In genomic region chr11:3643102-3643546, GRCh38 we compare ENCODE assay signal across 11 cellular contexts. TPM values are rescaled to one million over a fixed set of nuclear protein-coding genes. Genes with fewer than 3 reads are reported as not detected.
DNase-seq lines count a peak whose midpoint lies in the region; TF ChIP-seq lines count a peak whose summit lies in the region.
"Not testable (repeated sequence)": the region's sequence is repeated elsewhere in the genome, so short reads cannot be mapped to it uniquely, and the experiment has no call there.
"Had no signal": no experiment of that assay in that cellular context is flagged by ENCODE, and none has a peak within 500 bp of the region (broad histone marks: within the 10 kb centered on the region; RNA-seq: fewer than 3 reads in every experiment).

No MANE protein-coding gene starts in this region.

- H2BK12ac ChIP-seq in trophoblast cell (ENCODE audit: low read length): not testable (repeated sequence)

- H3K4me3 ChIP-seq in endodermal cell (ENCODE audit: low read length) (peak overlapping the region; percentile 81), iPS DF 6.9 (ENCODE audit: low read length) (peak overlapping the region; percentile 37; the same call in 1 of the 2 replicates), thyroid gland (replicated peaks in 1 of 3) (peak overlapping the region in 1 of 3 donors; percentile 62)
- H3K4me3 ChIP-seq in trophoblast cell (ENCODE audit: low read depth, low read length): not testable (repeated sequence)

- H3K27me3 ChIP-seq in endodermal cell (ENCODE audit: control insufficient read depth, insufficient read depth, low read length, poor library complexity, severe bottlenecking); iPS DF 6.9 (ENCODE audit: control insufficient read depth, insufficient read depth, low read length); trophoblast cell (ENCODE audit: insufficient read depth, low read length); thyroid gland: not testable (repeated sequence)

- peak overlapping the region; percentile 86 for H3K4me2 ChIP-seq in trophoblast cell (ENCODE audit: low read length)

- not testable (repeated sequence) for H3K9ac ChIP-seq in endodermal cell (ENCODE audit: extremely low read depth, low read length, poor library complexity, severe bottlenecking); trophoblast cell (ENCODE audit: low read length)

- not testable (repeated sequence) for H2BK120ac ChIP-seq in trophoblast cell (ENCODE audit: insufficient read depth, low read length, poor library complexity)

- H2AFZ ChIP-seq in trophoblast cell (ENCODE audit: insufficient read depth, low read length, poor library complexity): peak overlapping the region; percentile 80

- TF ChIP-seq CTCF in Calu3 (IDR thresholded peaks at IDR 0.05; ENCODE audit: unreplicated experiment); endodermal cell (conservative IDR thresholded peaks at IDR 0.05); mesothelial cell of epicardium (IDR thresholded peaks at IDR 0.05; ENCODE audit: unreplicated experiment); thyroid gland (IDR thresholded peaks at IDR 0.05): not testable (repeated sequence)

- H4K91ac ChIP-seq in trophoblast cell (ENCODE audit: low read depth, low read length): not testable (repeated sequence)

- CTCF ChIA-PET in Calu3 (lab: Charles Lee): interaction anchor here (1.1 kb wide), 1 partner anchor 10 kb away, joined by 3 read pairs; no protein-coding TSS in a partner anchor

- not testable (repeated sequence) for H2AK5ac ChIP-seq in trophoblast cell (ENCODE audit: low read length)

- H3K14ac ChIP-seq in trophoblast cell (ENCODE audit: low read length): not testable (repeated sequence)

- H3K27me3 Mint-ChIP-seq in Calu3 (ENCODE audit: unreplicated experiment): peaks cover 50% of the 10 kb centered on the region
- not testable (repeated sequence) for H3K27me3 Mint-ChIP-seq in activated naive CD4-positive, alpha-beta T cell treated with anti-CD3 and anti-CD28 coated beads, Interleukin-2, amount 50 U/mL, for 24 hours; mesothelial cell of epicardium (ENCODE audit: low read depth)
- H3K27me3 Mint-ChIP-seq in endodermal cell (ENCODE audit: insufficient read depth): peaks cover 18% of the 10 kb centered on the region

- not testable (repeated sequence) for H3K79me2 ChIP-seq in trophoblast cell (ENCODE audit: control insufficient read depth, insufficient read depth, low read length, poor library complexity)

- H2BK5ac ChIP-seq in trophoblast cell (ENCODE audit: low read depth, low read length, poor library complexity): not testable (repeated sequence)

- DNase-seq in Calu3; iPS DF 6.9 (ENCODE audit: low read depth, low spot score); mesothelial cell of epicardium (ENCODE audit: low spot score in 2 of 2, unreplicated experiment in 2 of 2); trophoblast cell: not testable (repeated sequence)
- DNase-seq in NCI-H524 treated with DMSO at 0.1 percent for 48 hours (lab: John Stamatoyannopoulos, UW): peak; percentile 30
- peak; percentile 59 for DNase-seq in endodermal cell
- DNase-seq in thyroid gland: peak; percentile 27 to 35

- H3K36me3 Mint-ChIP-seq in Calu3 (ENCODE audit: insufficient read depth, unreplicated experiment) (peaks cover 11% of the 10 kb centered on the region), endodermal cell (ENCODE audit: low read depth) (peaks cover 12% of the 10 kb centered on the region)
- H3K36me3 Mint-ChIP-seq in activated naive CD4-positive, alpha-beta T cell treated with anti-CD3 and anti-CD28 coated beads, Interleukin-2, amount 50 U/mL, for 24 hours; mesothelial cell of epicardium: not testable (repeated sequence)

- peaks cover 14% of the 10 kb centered on the region for H3K4me1 Mint-ChIP-seq in Calu3 (ENCODE audit: low read depth, unreplicated experiment)
- not testable (repeated sequence) for H3K4me1 Mint-ChIP-seq in activated naive CD4-positive, alpha-beta T cell treated with anti-CD3 and anti-CD28 coated beads, Interleukin-2, amount 50 U/mL, for 24 hours; endodermal cell; mesothelial cell of epicardium

- H3K9me3 ChIP-seq in endodermal cell (ENCODE audit: control insufficient read depth, low read length): peaks cover 33% of the 10 kb centered on the region
- not testable (repeated sequence) for H3K9me3 ChIP-seq in iPS DF 6.9 (ENCODE audit: control insufficient read depth, insufficient read depth, low read length); trophoblast cell (ENCODE audit: insufficient read depth, low read depth, low read length); thyroid gland

- not testable (repeated sequence) for H3K36me3 ChIP-seq in endodermal cell (ENCODE audit: control insufficient read depth, insufficient read depth, low read length); iPS DF 6.9 (ENCODE audit: control insufficient read depth, insufficient read depth, low read length); trophoblast cell (ENCODE audit: control insufficient read depth in 1 of 2, insufficient read depth in 2 of 2, low read length in 2 of 2); thyroid gland

- intact Hi-C loops in Calu3 (cut with micrococcal nuclease; ENCODE audit: unreplicated experiment); thyroid gland (cut with DNase I): not testable (repeated sequence)

- not testable (repeated sequence) for BruUV-seq in Calu3 (replicated peaks; lab: Mats Ljungman, UMichigan)

- H3K4me1 ChIP-seq in endodermal cell (ENCODE audit: control insufficient read depth, insufficient read depth, low read length); iPS DF 6.9 (ENCODE audit: control insufficient read depth, insufficient read depth, low read length): not testable (repeated sequence)
- peaks cover 12% of the 10 kb centered on the region in 2 experiments for H3K4me1 ChIP-seq in trophoblast cell (ENCODE audit: control insufficient read depth in 1 of 2, insufficient read depth in 2 of 2, low read length in 2 of 2)
- H3K4me1 ChIP-seq in thyroid gland: peaks cover 13% of the 10 kb centered on the region in 2 donors

- H3K27ac ChIP-seq in endodermal cell (ENCODE audit: low read depth, low read length); iPS DF 6.9 (ENCODE audit: low read length); trophoblast cell (ENCODE audit: low read depth, low read length); thyroid gland: not testable (repeated sequence)

- 68 to 75% methylated on average over 9 to 11 of the region's 11 CpGs for WGBS in endodermal cell (ENCODE audit: insufficient coverage in 1 of 2, insufficient read length in 1 of 2), 2 experiments
- WGBS in iPS DF 6.9 (ENCODE audit: insufficient coverage, insufficient read length): no CpG with 5 or more reads among the region's 11 CpGs
- WGBS in trophoblast cell (ENCODE audit: extremely low coverage, insufficient coverage, insufficient read length): no CpG with 5 or more reads among the region's 11 CpGs
- WGBS in thyroid gland, 2 donors: 40 to 41% methylated on average over 11 of the region's 11 CpGs

- H3K23ac ChIP-seq in trophoblast cell (ENCODE audit: low read length): not testable (repeated sequence)

- not testable (repeated sequence) for H3K27ac Mint-ChIP-seq in Calu3 (ENCODE audit: unreplicated experiment); activated naive CD4-positive, alpha-beta T cell treated with anti-CD3 and anti-CD28 coated beads, Interleukin-2, amount 50 U/mL, for 24 hours; mesothelial cell of epicardium
- H3K27ac Mint-ChIP-seq in endodermal cell: peak overlapping the region; percentile 95

- not testable (repeated sequence) for H3K79me1 ChIP-seq in trophoblast cell (ENCODE audit: low read length)

- peak overlapping the region; percentile 21 for H4K8ac ChIP-seq in trophoblast cell (ENCODE audit: low read depth, low read length)

- H3K18ac ChIP-seq in trophoblast cell (ENCODE audit: low read length): not testable (repeated sequence)

- H3K9me3 Mint-ChIP-seq in Calu3 (ENCODE audit: low read depth, unreplicated experiment); activated naive CD4-positive, alpha-beta T cell treated with anti-CD3 and anti-CD28 coated beads, Interleukin-2, amount 50 U/mL, for 24 hours; mesothelial cell of epicardium: not testable (repeated sequence)
- peaks cover 40% of the 10 kb centered on the region for H3K9me3 Mint-ChIP-seq in endodermal cell

- H3K4me3 Mint-ChIP-seq in Calu3 (ENCODE audit: low read depth, unreplicated experiment) (peak overlapping the region; percentile 68), endodermal cell (peak overlapping the region; percentile 70), mesothelial cell of epicardium (peak overlapping the region; percentile 78)
- H3K4me3 Mint-ChIP-seq in activated naive CD4-positive, alpha-beta T cell treated with anti-CD3 and anti-CD28 coated beads, Interleukin-2, amount 50 U/mL, for 24 hours: peak overlapping the region; percentile 90

- not testable (repeated sequence) for H3K4ac ChIP-seq in trophoblast cell (ENCODE audit: low read depth, low read length)

- H4K12ac ChIP-seq in trophoblast cell (ENCODE audit: low read depth, low read length): not testable (repeated sequence)

- not testable (repeated sequence) for TF ChIP-seq POLR2A in thyroid gland (IDR thresholded peaks at IDR 0.05)

RNA-seq across cellular contexts. Expression of gene ART5, which starts 1.3 kb away (rescaled TPM):
- total RNA-seq in Calu3 (2022): not detected in 2 replicates
- 1 to 10 TPM; 6.4 to 7.8 TPM for total RNA-seq in endodermal cell
- 6.1 TPM for polyA plus RNA-seq in endodermal cell (2013, experiment 1 of 2)
- 5.2 TPM for polyA plus RNA-seq in endodermal cell (2013, experiment 2 of 2)
- total RNA-seq in mesothelial cell of epicardium: 4.5 to 6.1 TPM (median 4.9 TPM) in 3 replicates
- polyA plus RNA-seq in trophoblast cell (2013): 0.59 and 0.65 TPM in 2 replicates
- 10 to 100 TPM in 1 of 4 donors, 1 to 10 TPM in 3; 1.6 to 11.8 (median 2.7) TPM for total RNA-seq in thyroid gland
- total RNA-seq: body of pancreas, esophagus mucosa, HT1080 had no signal

RNA-seq across cellular contexts. Expression of gene ART1, which starts 1.8 kb away (rescaled TPM):
- not detected in 2 replicates for total RNA-seq in Calu3 (2022)
- total RNA-seq in endodermal cell: not detected
- polyA plus RNA-seq in endodermal cell (2013, experiment 1 of 2): not detected
- not detected for polyA plus RNA-seq in endodermal cell (2013, experiment 2 of 2)
- not detected in 3 replicates for total RNA-seq in mesothelial cell of epicardium
- polyA plus RNA-seq in trophoblast cell (2013): not detected in 2 replicates
- not detected for total RNA-seq in thyroid gland
- total RNA-seq: body of pancreas, esophagus mucosa, HT1080 had no signal

RNA-seq across cellular contexts. Expression of gene CHRNA10, which starts 28.1 kb away (rescaled TPM):
- total RNA-seq in Calu3 (2022) (6.5 and 6.9 TPM in 2 replicates), endodermal cell (1 to 10 TPM; 1.8 TPM), mesothelial cell of epicardium (2.6 to 2.9 TPM (median 2.9 TPM) in 3 replicates), thyroid gland (1 to 10 TPM in 3 of 4 donors, under 1 TPM in 1; 0.54 to 2.3 (median 1.6) TPM)
- 1.5 TPM for polyA plus RNA-seq in endodermal cell (2013, experiment 1 of 2)
- polyA plus RNA-seq in endodermal cell (2013, experiment 2 of 2): 0.95 TPM
- 0.63 and 0.72 TPM in 2 replicates for polyA plus RNA-seq in trophoblast cell (2013)
